13 cellular contexts compared by ENCODE assay signal in genomic region chr16:76985362-76985761, GRCh38.
DNase-seq lines count a peak whose midpoint lies in the region; TF ChIP-seq lines count a peak whose summit lies in the region.
"Had no signal": no experiment of that assay in that cellular context is flagged by ENCODE, and none has a peak within 500 bp of the region (broad histone marks: within the 10 kb centered on the region; RNA-seq: fewer than 3 reads in every experiment).

No MANE protein-coding gene starts in this region.

- no peak for TF ChIP-seq EP300 in transverse colon (IDR thresholded peaks at IDR 0.05; ENCODE audit: low read depth)

- in situ Hi-C loops in transverse colon (cut with MboI; ENCODE audit: low pct_ligation_motif_present in 1 of 4, low pct_unique_long_range_greater_than_20kb in 1 of 4, low sequenced_read_pairs in 3 of 4): no loop called here

- H3K9me3 ChIP-seq in transverse colon: no peaks in the 10 kb centered on the region

- H3K27me3 ChIP-seq in transverse colon: no peaks in the 10 kb centered on the region

- no peak for TF ChIP-seq CTCF in transverse colon (IDR thresholded peaks at IDR 0.05)

- no peaks in the 10 kb centered on the region for H3K36me3 ChIP-seq in transverse colon

- DNase-seq in HT1080 (ENCODE audit: low read depth) (peak; percentile 3), astrocyte of the hippocampus (ENCODE audit: low read depth, low spot score) (peak; percentile 7), islet precursor cell (peak; percentile 51), renal cortical epithelial cell (ENCODE audit: low read depth) (peak; percentile 73), transverse colon (no peak), mucosa of gallbladder (ENCODE audit: low spot score) (no peak), dedifferentiated amniotic fluid mesenchymal stem cell (ENCODE audit: extremely low spot score) (no peak), substantia nigra (lab: John Stamatoyannopoulos, UW) (no peak)
- DNase-seq: C1 segment of cervical spinal cord; CD4-positive, alpha-beta T cell; DMS79; GM23248 had no signal

- WGBS in transverse colon (ENCODE audit: low coverage in 1 of 2), 2 donors: 38 to 56% methylated on average over 3 of the region's 3 CpGs

- no peaks in the 10 kb centered on the region for H3K4me1 ChIP-seq in transverse colon

- no peak overlapping the region for H3K27ac ChIP-seq in transverse colon
- H3K27ac ChIP-seq in substantia nigra (ENCODE audit: low read depth, low read length, poor library complexity, severe bottlenecking): no peak overlapping the region
- H3K27ac ChIP-seq: GM23248 had no signal

- intact Hi-C loops in transverse colon (cut with DNase I; ENCODE audit: low total_unique reads): no loop called here

- H3K4me3 ChIP-seq in transverse colon: no peak overlapping the region
- H3K4me3 ChIP-seq: GM12878, GM23248 had no signal

- no peak for TF ChIP-seq POLR2A in transverse colon (IDR thresholded peaks at IDR 0.05)

Comparison
In these comparisons a context has a peak if more than half of its experiments do, and no peak if none do; other contexts are left out.
1. DNase-seq: peak in HT1080 (single experiment), astrocyte of the hippocampus (single experiment), islet precursor cell (single experiment) and renal cortical epithelial cell (single experiment); none in transverse colon (single experiment), mucosa of gallbladder (single experiment), dedifferentiated amniotic fluid mesenchymal stem cell (single experiment) and substantia nigra (0 of 49).